In genomic region chr4:128566688-128567087, GRCh38 we compare ENCODE assay signal across 16 cellular contexts.
"Had no signal": no experiment of that assay in that cellular context is flagged by ENCODE, and none has a peak within 500 bp of the region (broad histone marks: within the 10 kb centered on the region; RNA-seq: fewer than 3 reads in every experiment).

No MANE protein-coding gene starts in this region.

- H3K36me3 Mint-ChIP-seq: activated naive CD4-positive, alpha-beta T cell treated with anti-CD3 and anti-CD28 coated beads, Interleukin-2, amount 10 ng/mL, durations not matched to agents 7 days and 5 days; neural progenitor cell; stimulated activated naive B cell treated with anti-CD40 and anti-IgM and Interleukin-4, amounts not matched to agents 10 μg/mL and 1 μg/mL and 100 μg/mL, for 72 hours had no signal

- H3K4me1 Mint-ChIP-seq: activated naive CD4-positive, alpha-beta T cell treated with anti-CD3 and anti-CD28 coated beads, Interleukin-2, amount 10 ng/mL, durations not matched to agents 7 days and 5 days; activated T-helper 17 cell treated with anti-CD3 and anti-CD28 coated beads, Interleukin-2, amount 50 U/mL, for 72 hours; stimulated activated naive B cell treated with anti-CD40 and anti-IgM and Interleukin-4, amounts not matched to agents 10 μg/mL and 1 μg/mL and 100 μg/mL, for 72 hours had no signal

- H3K36me3 ChIP-seq: gastrocnemius medialis, left ventricle myocardium inferior, neural progenitor cell, right atrium auricular region, transverse colon had no signal

- DNase-seq: activated CD4-positive, alpha-beta T cell treated with anti-CD3 and anti-CD28 coated beads, Interleukin-2, amount 50 U/mL, for 1 hour; activated naive CD4-positive, alpha-beta T cell treated with anti-CD3 and anti-CD28 coated beads, Interleukin-2, amount 10 ng/mL, durations not matched to agents 7 days and 5 days; activated T-cell treated with anti-CD3 and anti-CD28 coated beads for 4 hours; caudate nucleus; cortex of kidney; effector memory CD8-positive, alpha-beta T cell; erythroblast; gastrocnemius medialis; left ventricle myocardium inferior; small intestine; stimulated activated naive B cell treated with anti-CD40 and anti-IgM and Interleukin-4, amounts not matched to agents 10 μg/mL and 1 μg/mL and 100 μg/mL, for 72 hours; T-helper 2 cell; transverse colon had no signal

- ATAC-seq: activated T-helper 17 cell treated with anti-CD3 and anti-CD28 coated beads, Interleukin-2, amount 50 U/mL, for 72 hours; effector memory CD8-positive, alpha-beta T cell; gastrocnemius medialis; stimulated activated naive B cell treated with anti-CD40 and anti-IgM and Interleukin-4, amounts not matched to agents 10 μg/mL and 1 μg/mL and 100 μg/mL, for 72 hours had no signal

- H3K27me3 ChIP-seq: gastrocnemius medialis, neural progenitor cell, right atrium auricular region, transverse colon had no signal

- H3K9me3 ChIP-seq: gastrocnemius medialis, left ventricle myocardium inferior, right atrium auricular region, transverse colon had no signal

- H3K27ac Mint-ChIP-seq: activated naive CD4-positive, alpha-beta T cell treated with anti-CD3 and anti-CD28 coated beads, Interleukin-2, amount 10 ng/mL, durations not matched to agents 7 days and 5 days; activated T-helper 17 cell treated with anti-CD3 and anti-CD28 coated beads, Interleukin-2, amount 50 U/mL, for 72 hours; neural progenitor cell; stimulated activated naive B cell treated with anti-CD40 and anti-IgM and Interleukin-4, amounts not matched to agents 10 μg/mL and 1 μg/mL and 100 μg/mL, for 72 hours had no signal

- H3K4me3 ChIP-seq: gastrocnemius medialis, left ventricle myocardium inferior, neural progenitor cell, right atrium auricular region, transverse colon had no signal

- H3K4me2 ChIP-seq: neural progenitor cell had no signal

- H3K9me3 Mint-ChIP-seq: activated naive CD4-positive, alpha-beta T cell treated with anti-CD3 and anti-CD28 coated beads, Interleukin-2, amount 10 ng/mL, durations not matched to agents 7 days and 5 days; activated T-helper 17 cell treated with anti-CD3 and anti-CD28 coated beads, Interleukin-2, amount 50 U/mL, for 72 hours; effector memory CD8-positive, alpha-beta T cell; neural progenitor cell; stimulated activated naive B cell treated with anti-CD40 and anti-IgM and Interleukin-4, amounts not matched to agents 10 μg/mL and 1 μg/mL and 100 μg/mL, for 72 hours had no signal

- H3K27ac ChIP-seq: gastrocnemius medialis, left ventricle myocardium inferior, neural progenitor cell, right atrium auricular region, transverse colon had no signal

- H3K4me3 Mint-ChIP-seq: activated naive CD4-positive, alpha-beta T cell treated with anti-CD3 and anti-CD28 coated beads, Interleukin-2, amount 10 ng/mL, durations not matched to agents 7 days and 5 days; activated T-helper 17 cell treated with anti-CD3 and anti-CD28 coated beads, Interleukin-2, amount 50 U/mL, for 72 hours; effector memory CD8-positive, alpha-beta T cell; neural progenitor cell; stimulated activated naive B cell treated with anti-CD40 and anti-IgM and Interleukin-4, amounts not matched to agents 10 μg/mL and 1 μg/mL and 100 μg/mL, for 72 hours had no signal

- H2AFZ ChIP-seq: neural progenitor cell had no signal

- H3K9ac ChIP-seq: neural progenitor cell had no signal
